Comparison of ENCODE assay signal across 32 cellular contexts in genomic region chr5:2393556-2393955, GRCh38.
"Had no signal": no experiment of that assay in that cellular context is flagged by ENCODE, and none has a peak within 500 bp of the region (broad histone marks: within the 10 kb centered on the region; RNA-seq: fewer than 3 reads in every experiment).

No MANE protein-coding gene starts in this region.

- H3K4me1 ChIP-seq: SJCRH30 had no signal

- H3K27ac ChIP-seq: KMS-11, PC-9, RWPE1, SJCRH30, SK-N-MC had no signal

- H2AFZ ChIP-seq: PC-9 had no signal

- ATAC-seq: Panc1, Right ventricle myocardium inferior, SK-N-SH treated with all-trans-retinoic acid at 6 μM for 48 hours had no signal

- H3K4me3 ChIP-seq: PC-9, SJCRH30, SK-N-MC had no signal

- H3K9me3 ChIP-seq: SJCRH30 had no signal

- H3K27me3 ChIP-seq: SJCRH30 had no signal

- H3K9ac ChIP-seq: KMS-11 had no signal

- H3K36me3 ChIP-seq: SJCRH30 had no signal

- H3K4me2 ChIP-seq: KMS-11, PC-9 had no signal

- DNase-seq: Karpas-422, MM.1S, MV-4-11, NCI-H1092, NCI-H1105, NCI-H1436, NCI-H146, NCI-H1694, NCI-H187, NCI-H1930, NCI-H2029 treated with DMSO at 0.1 percent for 48 hours, NCI-H2081 treated with DMSO at 0.1 percent for 48 hours, NCI-H2107, NCI-H2171, NCI-H226, NCI-H446 treated with DMSO at 0.1 percent for 48 hours, NCI-H510A, NCI-H524, NCI-H526, NCI-H69, NCI-H748 treated with DMSO at 0.1 percent for 48 hours, NCI-H82, PC-9, SHP77, SIG-M5, SJCRH30 had no signal
